ENCODE assay signal across 8 cellular contexts in genomic region chr7:90346326-90347125, GRCh38. TPM values are rescaled to one million over a fixed set of nuclear protein-coding genes. Genes with fewer than 3 reads are reported as not detected.
A peak's percentile ranks its signal among the peaks of the same experiment; 100 is the strongest.
DNase-seq lines count a peak whose midpoint lies in the region; ATAC-seq and TF ChIP-seq lines count a peak whose summit lies in the region.

GTPBP10 (plus strand) TSS chr7:90346716; CDS start chr7:90346742, 26 bp downstream.

- H3K27me3 Mint-ChIP-seq in WTC11 (ENCODE audit: low read depth) = no peaks in the 10 kb centered on the region

- intact Hi-C loops in spleen (cut with DNase I; ENCODE audit: low total_unique reads) = no loop called here

- DNase-seq in AG09309 (ENCODE audit: low read depth) = peak; percentile 83
- peak; percentile 97 for DNase-seq in NCI-H2227 treated with DMSO at 0.1 percent for 48 hours (lab: John Stamatoyannopoulos, UW)
- peak; percentile 90 for DNase-seq in WTC11 (ENCODE audit: low spot score)
- peak; percentile 11 to 95 (median 89) for DNase-seq in caudate nucleus (lab: John Stamatoyannopoulos, UW)
- peak; percentile 97 for DNase-seq in inferior parietal cortex (ENCODE audit: extremely low spot score)
- DNase-seq in spleen = peak; percentile 98

- 0 to 1% (median 1%) methylated on average over 31 to 38 of the region's 38 CpGs for WGBS in spleen, 5 donors

- TF ChIP-seq POLR2A in spleen (IDR thresholded peaks at IDR 0.05) = peak in 1 of 3 donors; percentile 89

- peak within 1 kb of the TSS; percentile 89 for H3K27ac Mint-ChIP-seq in WTC11

- POLR2A ChIA-PET in WTC11 (lab: Charles Lee) = interaction anchor here (1.3 kb wide), 1 partner anchor 135 kb away, joined by 5 read pairs; the partner anchor contains the start of gene STEAP2

- H3K36me3 Mint-ChIP-seq in WTC11 = no peaks in the 10 kb centered on the region

- no peaks in the 10 kb centered on the region for H3K36me3 ChIP-seq in spleen

- H3K27me3 ChIP-seq in spleen (replicated peaks in 1 of 7) = no peaks in the 10 kb centered on the region

- H3K9me3 ChIP-seq in spleen = no peaks in the 10 kb centered on the region

- ATAC-seq in GM18909 (IDR thresholded peaks at IDR 0.05; ENCODE audit: poor library complexity, unreplicated experiment) (peak; percentile 97), HG03175 (IDR thresholded peaks at IDR 0.05; ENCODE audit: unreplicated experiment) (peak; percentile 95), WTC11 (peak; percentile 95)

- TF ChIP-seq CTCF in AG09309 (IDR thresholded peaks at IDR 0.05; ENCODE audit: control insufficient read depth, insufficient read depth, low read depth, low read length, missing control alignments) (peak; percentile 71), WTC11 (IDR thresholded peaks at IDR 0.05) (0 out of 2 replicates have a peak, but pooled peaks have one; percentile 37), spleen (IDR thresholded peaks at IDR 0.05 in 8 of 11, conservative IDR thresholded peaks at IDR 0.05 in 3 of 11) (peak; percentile 68 to 92 (median 85))

- peak within 1 kb of the TSS; percentile 99 for H3K4me3 ChIP-seq in AG09309 (ENCODE audit: control insufficient read depth, low read depth, low read length)
- H3K4me3 ChIP-seq in spleen = peak within 1 kb of the TSS; percentile 57 to 81 (median 66)

- H3K4me1 ChIP-seq in spleen = peaks cover 0 to 41% (median 21%) of the 10 kb centered on the region in 6 donors

- CTCF ChIA-PET in WTC11 (lab: Charles Lee) = interaction anchor here (1.1 to 1.7 kb wide), 6 partner anchors 27 to 192 kb away, joined by 3 to 15 read pairs (median 4); partner anchors contain the start of genes CLDN12, STEAP1 and STEAP2

- peak within 1 kb of the TSS; percentile 91 for H3K4me3 Mint-ChIP-seq in WTC11

- no peaks in the 10 kb centered on the region for H3K9me3 Mint-ChIP-seq in WTC11

- H3K27ac ChIP-seq in caudate nucleus (ENCODE audit: low read depth, low read length) (peak within 1 kb of the TSS; percentile 85), spleen (peak within 1 kb of the TSS; percentile 82 to 94 (median 92))

- peaks cover 9% of the 10 kb centered on the region for H3K4me1 Mint-ChIP-seq in WTC11

TF ChIP-seq in WTC11, 78 proteins besides CTCF, POLR2A, EP300 and RAD21 (continues in another document):
- TF ChIP-seq IRF2 (CRISPR knock-in tag; IDR thresholded peaks at IDR 0.05; ENCODE audit: borderline replicate concordance, low read depth) = no peak
- no peak for TF ChIP-seq E2F1 (CRISPR knock-in tag; IDR thresholded peaks at IDR 0.05)
- TF ChIP-seq ATF2 (CRISPR knock-in tag; IDR thresholded peaks at IDR 0.05; ENCODE audit: borderline replicate concordance, low read depth) = no peak
- no peak for TF ChIP-seq EMX1 (CRISPR knock-in tag; IDR thresholded peaks at IDR 0.05)
- TF ChIP-seq ARID4B (CRISPR knock-in tag; IDR thresholded peaks at IDR 0.05; ENCODE audit: borderline replicate concordance) = peak; percentile 96; the same call in 1 of the 2 replicates
- TF ChIP-seq FOXJ3 (CRISPR knock-in tag; IDR thresholded peaks at IDR 0.05; ENCODE audit: borderline replicate concordance) = no peak
- TF ChIP-seq NFYB (CRISPR knock-in tag; conservative IDR thresholded peaks at IDR 0.05; ENCODE audit: low read depth) = no peak
- peak; percentile 91 for TF ChIP-seq SP1 (CRISPR knock-in tag; conservative IDR thresholded peaks at IDR 0.05)
- no peak for TF ChIP-seq NR2C2 (CRISPR knock-in tag; IDR thresholded peaks at IDR 0.05)
- TF ChIP-seq JUN (CRISPR knock-in tag; IDR thresholded peaks at IDR 0.05) = no peak
- TF ChIP-seq ZBTB43 (CRISPR knock-in tag; IDR thresholded peaks at IDR 0.05) = no peak
- TF ChIP-seq PREB (CRISPR knock-in tag; IDR thresholded peaks at IDR 0.05; ENCODE audit: borderline replicate concordance) = no peak
- TF ChIP-seq ATF1 (CRISPR knock-in tag; IDR thresholded peaks at IDR 0.05) = no peak; the same call in 1 of the 2 replicates
- peak; percentile 82 for TF ChIP-seq GABPB1 (CRISPR knock-in tag; IDR thresholded peaks at IDR 0.05)
- peak; percentile 53; the same call in 1 of the 2 replicates for TF ChIP-seq USF1 (CRISPR knock-in tag; IDR thresholded peaks at IDR 0.05)
- TF ChIP-seq ZBTB21 (CRISPR knock-in tag; IDR thresholded peaks at IDR 0.05; ENCODE audit: borderline replicate concordance) = no peak
- TF ChIP-seq MYBL2 (CRISPR knock-in tag; IDR thresholded peaks at IDR 0.05) = 0 out of 2 replicates have a peak, but pooled peaks have one; percentile 25
- TF ChIP-seq FOXP1 (CRISPR knock-in tag; IDR thresholded peaks at IDR 0.05; ENCODE audit: borderline replicate concordance) = peak; percentile 52; the same call in 1 of the 2 replicates

RNA-seq across cellular contexts. Expression of gene GTPBP10, which starts in this region (rescaled TPM):
- total RNA-seq in WTC11 (2021) = 18.5 to 20.1 TPM (median 19.6 TPM) in 3 replicates
- total RNA-seq in spleen = 10 to 100 TPM; 19.8 to 43.3 (median 25.7) TPM
- 10 to 100 TPM; 13.5 to 16.9 (median 14.6) TPM for polyA plus RNA-seq in spleen

Comparison
In these comparisons a context has a peak if more than half of its experiments do, and no peak if none do; other contexts are left out.
1. Peak in every context shown above with its lines: DNase-seq, ATAC-seq, H3K4me3 ChIP-seq and H3K27ac ChIP-seq.